8 cellular contexts compared by ENCODE assay signal in the genomic region with DNA sequence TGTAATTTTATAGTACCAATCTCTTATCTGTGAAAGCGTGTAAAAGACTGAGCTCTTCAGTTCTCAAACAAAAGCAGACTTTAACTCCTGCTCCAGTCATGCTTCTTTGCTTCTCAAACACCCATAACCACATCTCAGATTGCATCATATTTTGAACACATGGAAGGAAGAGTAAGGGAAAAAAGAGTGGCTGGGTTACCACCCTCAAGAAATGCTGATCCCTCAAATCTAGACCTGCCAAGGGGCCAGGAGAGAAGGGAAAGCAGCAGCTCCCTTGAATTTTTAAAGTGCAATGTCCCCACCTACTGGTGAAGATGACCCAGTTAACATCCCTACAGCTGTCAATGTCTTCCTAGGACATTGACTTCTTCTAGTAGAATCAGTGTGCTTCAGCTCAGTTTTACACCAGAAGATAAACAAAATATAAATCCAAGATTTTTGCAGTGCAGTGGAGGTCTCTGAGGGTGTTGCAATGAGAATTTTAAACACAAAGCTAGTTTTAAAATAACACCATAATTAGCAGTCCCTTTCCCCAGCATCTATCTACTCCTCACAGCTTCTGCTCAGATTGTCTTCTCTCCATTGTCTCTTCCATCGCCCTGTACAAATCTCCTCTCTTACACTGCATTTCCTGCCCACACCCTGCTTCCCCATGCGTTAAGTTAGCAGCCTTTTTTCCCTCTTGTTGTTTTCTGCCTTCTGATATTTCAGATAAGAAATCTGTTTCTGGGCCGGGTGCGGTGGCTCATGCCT. TPM values are rescaled to one million over a fixed set of nuclear protein-coding genes. Genes with fewer than 3 reads are reported as not detected.
A peak's percentile ranks its signal among the peaks of the same experiment; 100 is the strongest.
DNase-seq lines count a peak whose midpoint lies in the region; ATAC-seq and TF ChIP-seq lines count a peak whose summit lies in the region.

No MANE protein-coding gene starts in this region.

- H3K4me1 ChIP-seq in SJCRH30 (no peaks in the 10 kb centered on the region), right lobe of liver (no peaks in the 10 kb centered on the region), upper lobe of right lung (no peaks in the 10 kb centered on the region)

- no peaks in the 10 kb centered on the region for H3K36me3 ChIP-seq in SJCRH30
- H3K36me3 ChIP-seq in right lobe of liver, result no peaks in the 10 kb centered on the region
- no peaks in the 10 kb centered on the region for H3K36me3 ChIP-seq in upper lobe of right lung

- WGBS in right lobe of liver (ENCODE audit: insufficient coverage, low coverage, low lambda C conversion rate, missing lambda C conversion rate), result 20% methylated on average over 5 of the region's 5 CpGs

- H3K27me3 ChIP-seq in SJCRH30 (no peaks in the 10 kb centered on the region), right lobe of liver (no peaks in the 10 kb centered on the region), upper lobe of right lung (no peaks in the 10 kb centered on the region)

- ATAC-seq in right lobe of liver, result peak; percentile 84 to 97 (median 95)
- peak; percentile 100 for ATAC-seq in upper lobe of right lung
- ATAC-seq in GM18870 (IDR thresholded peaks at IDR 0.05; ENCODE audit: unreplicated experiment), result no peak

- H3K27ac ChIP-seq in SJCRH30, result no peak overlapping the region
- H3K27ac ChIP-seq in right lobe of liver, result no peak overlapping the region
- no peak overlapping the region for H3K27ac ChIP-seq in upper lobe of right lung

- TF ChIP-seq POLR2A in right lobe of liver (IDR thresholded peaks at IDR 0.05), result no peak

- TF ChIP-seq CTCF in right lobe of liver (IDR thresholded peaks at IDR 0.05) (peak; percentile 56 to 80 (median 66)), upper lobe of right lung (IDR thresholded peaks at IDR 0.05) (peak; percentile 68)

- H3K9me3 ChIP-seq in SJCRH30 (replicated peaks), result no peaks in the 10 kb centered on the region
- H3K9me3 ChIP-seq in right lobe of liver, result no peaks in the 10 kb centered on the region
- H3K9me3 ChIP-seq in upper lobe of right lung, result no peaks in the 10 kb centered on the region

- intact Hi-C loops in right lobe of liver (cut with DNase I) (no loop called here), upper lobe of right lung (cut with DNase I) (no loop called here)

- DNase-seq in activated naive CD4-positive, alpha-beta T cell treated with Interleukin-2 at 50 U/mL for 16 hours, result peak; percentile 12
- no peak for DNase-seq in activated naive CD4-positive, alpha-beta T cell treated with anti-CD3 and anti-CD28 coated beads, Interleukin-2, amount 50 U/mL, for 16 hours
- peak; percentile 54 for DNase-seq in LHCN-M2 (ENCODE audit: low read depth)
- peak; percentile 47 to 78 for DNase-seq in SJCRH30
- peak; percentile 43 for DNase-seq in dedifferentiated amniotic fluid mesenchymal stem cell (ENCODE audit: extremely low spot score)
- no peak for DNase-seq in right lobe of liver
- DNase-seq in upper lobe of right lung, result no peak

- no peak overlapping the region for H3K4me3 ChIP-seq in SJCRH30
- H3K4me3 ChIP-seq in right lobe of liver, result no peak overlapping the region
- H3K4me3 ChIP-seq in upper lobe of right lung, result no peak overlapping the region

RNA-seq across cellular contexts. Expression of gene HLA-DQB2, which starts 22.6 kb away (rescaled TPM):
- total RNA-seq in LHCN-M2 (2014; rRNA removed), result not detected in 2 replicates
- not detected for polyA plus RNA-seq in LHCN-M2 (2012)
- not detected in 2 replicates for total RNA-seq in SJCRH30 (2014; rRNA removed; shearing (Covaris generic))
- 1 to 10 TPM in 1 of 6 experiments, under 1 TPM in 2, not detected in 3; 0.24 to 5.1 (median 0.46) TPM for total RNA-seq in right lobe of liver
- total RNA-seq in upper lobe of right lung, result 62.8 TPM

RNA-seq across cellular contexts. Expression of gene HLA-DOB, which starts 30.8 kb away (rescaled TPM):
- total RNA-seq in LHCN-M2 (2014; rRNA removed) (not detected in 2 replicates), right lobe of liver (under 1 TPM in 2 of 6 experiments, not detected in 4; 0.16 to 0.20 TPM), upper lobe of right lung (0.64 TPM)
- not detected for polyA plus RNA-seq in LHCN-M2 (2012)
- total RNA-seq in SJCRH30 (2014; rRNA removed; shearing (Covaris generic)), result 0.10 and 0.28 TPM in 2 replicates

RNA-seq across cellular contexts. Expression of gene HLA-DQA2, which starts 44.8 kb away (rescaled TPM):
- total RNA-seq in LHCN-M2 (2014; rRNA removed) (not detected in 2 replicates), right lobe of liver (1 to 10 TPM in 1 of 6 experiments, under 1 TPM in 4, not detected in 1; 0.25 to 7.7 (median 0.72) TPM), upper lobe of right lung (51.7 TPM)
- polyA plus RNA-seq in LHCN-M2 (2012), result not detected
- total RNA-seq in SJCRH30 (2014; rRNA removed; shearing (Covaris generic)), result not detected in 2 replicates

RNA-seq across cellular contexts. Expression of gene TAP2, which starts 52.6 kb away (rescaled TPM):
- total RNA-seq in LHCN-M2 (2014; rRNA removed), result 6.1 and 6.7 TPM in 2 replicates
- 20.9 TPM for polyA plus RNA-seq in LHCN-M2 (2012)
- 17.1 and 17.4 TPM in 2 replicates for total RNA-seq in SJCRH30 (2014; rRNA removed; shearing (Covaris generic))
- 10 to 100 TPM in 4 of 6 experiments, 1 to 10 TPM in 2; 8.8 to 20.2 (median 15.9) TPM for total RNA-seq in right lobe of liver
- 56.4 TPM for total RNA-seq in upper lobe of right lung

RNA-seq across cellular contexts. Expression of gene PSMB8, which starts 57.9 kb away (rescaled TPM):
- total RNA-seq in LHCN-M2 (2014; rRNA removed) (39.8 and 55.6 TPM in 2 replicates), right lobe of liver (10 to 100 TPM; 34.7 to 66.3 (median 40.5) TPM), upper lobe of right lung (86.9 TPM)
- polyA plus RNA-seq in LHCN-M2 (2012), result 63.2 TPM
- total RNA-seq in SJCRH30 (2014; rRNA removed; shearing (Covaris generic)), result 0.18 and 0.33 TPM in 2 replicates

Comparison
In these comparisons a context has a peak if more than half of its experiments do, and no peak if none do; other contexts are left out.
1. DNase-seq: peak in activated naive CD4-positive, alpha-beta T cell treated with Interleukin-2 at 50 U/mL for 16 hours (single experiment), LHCN-M2 (single experiment), SJCRH30 (2 of 2) and dedifferentiated amniotic fluid mesenchymal stem cell (single experiment); none in activated naive CD4-positive, alpha-beta T cell treated with anti-CD3 and anti-CD28 coated beads, Interleukin-2, amount 50 U/mL, for 16 hours (single experiment), right lobe of liver (0 of 3) and upper lobe of right lung (single experiment).
2. RNA of gene HLA-DQB2, which starts 22.6 kb away (total RNA-seq): 62.8 TPM in upper lobe of right lung (single experiment); 0.24 to 5.1 TPM in right lobe of liver, not detected in LHCN-M2 and not detected in SJCRH30; every median in the first group is over 10 times any median in the second.